ENCODE assay signal across 31 cellular contexts in the genomic region with DNA sequence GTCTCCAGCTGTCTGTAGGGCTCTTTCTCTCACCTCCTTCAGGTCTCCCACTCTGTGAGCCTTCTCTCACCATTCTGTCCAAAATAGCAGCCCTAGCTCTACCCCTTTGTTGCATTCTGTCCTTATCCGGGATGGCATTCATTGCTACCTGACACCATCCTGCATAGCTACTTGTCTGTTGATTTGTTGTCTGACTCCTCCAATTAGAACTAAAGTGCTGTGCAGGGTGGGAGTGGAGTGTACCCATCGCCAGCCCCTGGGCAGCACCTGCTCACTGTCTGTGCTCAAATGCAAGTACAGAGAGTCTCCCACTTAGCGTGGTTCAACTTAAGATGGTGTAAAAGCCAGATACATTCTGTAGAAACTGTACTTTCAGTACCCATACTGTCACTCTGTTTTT. TPM values are rescaled to one million over a fixed set of nuclear protein-coding genes. Genes with fewer than 3 reads are reported as not detected.
DNase-seq lines count a peak whose midpoint lies in the region; ATAC-seq and TF ChIP-seq lines count a peak whose summit lies in the region.
"Had no signal": no experiment of that assay in that cellular context is flagged by ENCODE, and none has a peak within 500 bp of the region (broad histone marks: within the 10 kb centered on the region; RNA-seq: fewer than 3 reads in every experiment).

No MANE protein-coding gene starts in this region.

- H3K4me3 ChIP-seq in PC-9: no peak overlapping the region
- H3K4me3 ChIP-seq: ascending aorta, colonic mucosa, GM23338, neural progenitor cell, upper lobe of right lung had no signal

- POLR2A ChIA-PET in PC-9 (lab: Charles Lee; ENCODE audit: unreplicated experiment): interaction anchor here (0.6 kb wide), 1 partner anchor 89 kb away, joined by 7 read pairs; the partner anchor contains the start of gene SH3BP5L

- BruUV-seq in PC-9 (replicated peaks; lab: Mats Ljungman, UMichigan): no TSS peak

- CTCF ChIA-PET in PC-9 (lab: Charles Lee): no interaction called here

- intact Hi-C loops in left ventricle myocardium superior (cut with micrococcal nuclease) (no loop called here), PC-9 (cut with micrococcal nuclease; ENCODE audit: unreplicated experiment) (no loop called here)

- no peak overlapping the region for H2AFZ ChIP-seq in PC-9
- H2AFZ ChIP-seq: GM23338, neural progenitor cell, parathyroid adenoma had no signal

- no peaks in the 10 kb centered on the region for H3F3A ChIP-seq in PC-9 (ENCODE audit: insufficient read depth, low read depth)

- H3K9me3 ChIP-seq in PC-9 (ENCODE audit: insufficient read depth, low read depth): no peaks in the 10 kb centered on the region
- H3K9me3 ChIP-seq: ascending aorta, colonic mucosa, upper lobe of right lung had no signal

- ATAC-seq in left ventricle myocardium superior (peak; percentile 69), HG02884 (IDR thresholded peaks at IDR 0.05; ENCODE audit: unreplicated experiment) (no peak)
- ATAC-seq: GM23338, Panc1, upper lobe of right lung had no signal

- no peak for TF ChIP-seq CTCF in PC-9 (conservative IDR thresholded peaks at IDR 0.05)

- DNase-seq in DMS153 (lab: John Stamatoyannopoulos, UW): peak; percentile 43
- peak; percentile 13 for DNase-seq in NCI-H128 (lab: John Stamatoyannopoulos, UW; ENCODE audit: unreplicated experiment)
- peak; percentile 55 for DNase-seq in NCI-H2171 treated with DMSO at 0.1 percent for 48 hours (lab: John Stamatoyannopoulos, UW)
- no peak for DNase-seq in left ventricle myocardium superior
- DNase-seq in PC-9: no peak
- no peak for DNase-seq in A172 (ENCODE audit: low spot score)
- DNase-seq: activated CD4-positive, alpha-beta T cell treated with anti-CD3 and anti-CD28 coated beads for 4 hours; activated naive CD8-positive, alpha-beta T cell treated with anti-CD3 and anti-CD28 coated beads for 36 hours; activated T-cell treated with anti-CD3 and anti-CD28 coated beads for 4 hours; colonic mucosa; DND-41; effector memory CD4-positive, alpha-beta T cell; GF-D8; hypothalamus; IMR-90; mesendoderm; NCI-H2081; retina; SIG-M5; small intestine; stimulated activated naive CD4-positive, alpha-beta T cell treated with Interleukin-2 at 50 U/mL for 16 hours; T-helper 9 cell; upper lobe of right lung had no signal

- H3K27ac ChIP-seq in PC-9: no peak overlapping the region
- H3K27ac ChIP-seq: ascending aorta, C4-2B, colonic mucosa, neural progenitor cell, parathyroid adenoma, upper lobe of right lung, VCaP had no signal

- H3K4me1 ChIP-seq in PC-9 (replicated peaks; ENCODE audit: insufficient read depth): no peaks in the 10 kb centered on the region
- H3K4me1 ChIP-seq: ascending aorta, colonic mucosa, neural progenitor cell, parathyroid adenoma, upper lobe of right lung had no signal

- H3K4me2 ChIP-seq in PC-9: no peak overlapping the region
- H3K4me2 ChIP-seq: GM23338, neural progenitor cell had no signal

- no peaks in the 10 kb centered on the region for H4K20me1 ChIP-seq in PC-9 (ENCODE audit: insufficient read depth)

- peaks cover 3% of the 10 kb centered on the region; the same call in 1 of the 2 replicates for H3K36me3 ChIP-seq in PC-9 (ENCODE audit: low read depth)

- no peaks in the 10 kb centered on the region for H3K79me2 ChIP-seq in PC-9 (ENCODE audit: low read depth)
- H3K79me2 ChIP-seq: parathyroid adenoma had no signal

- no peaks in the 10 kb centered on the region for H3K9me2 ChIP-seq in PC-9 (ENCODE audit: insufficient read depth)

- no peaks in the 10 kb centered on the region for H3K27me3 ChIP-seq in PC-9 (ENCODE audit: insufficient read depth, low read depth)
- H3K27me3 ChIP-seq: ascending aorta, colonic mucosa, neural progenitor cell, upper lobe of right lung had no signal

RNA-seq across cellular contexts. Expression of gene PGBD2, which starts 8.9 kb away (rescaled TPM):
- 3.3 TPM for total RNA-seq in left ventricle myocardium superior
- total RNA-seq in PC-9 (2021): 5.3 and 5.6 TPM in 2 replicates
- 8.0 and 8.6 TPM in 2 replicates for total RNA-seq in A172 (2014; rRNA removed; shearing (Covaris generic))

RNA-seq across cellular contexts. Expression of gene ZNF692, which starts 56.1 kb away (rescaled TPM):
- total RNA-seq in left ventricle myocardium superior (27.1 TPM), PC-9 (2021) (46.6 and 51.7 TPM in 2 replicates)
- 15.0 and 26.1 TPM in 2 replicates for total RNA-seq in A172 (2014; rRNA removed; shearing (Covaris generic))

Comparison
In these comparisons a context has a peak if more than half of its experiments do, and no peak if none do; other contexts are left out.
1. DNase-seq: peak in DMS153 (single experiment), NCI-H128 (single experiment) and NCI-H2171 treated with DMSO at 0.1 percent for 48 hours (single experiment); none in left ventricle myocardium superior (single experiment), PC-9 (0 of 2) and A172 (single experiment).